In genomic region chr19:46000497-46001246, GRCh38 we compare ENCODE assay signal across 8 cellular contexts. TPM values are rescaled to one million over a fixed set of nuclear protein-coding genes. Genes with fewer than 3 reads are reported as not detected.
A peak's percentile ranks its signal among the peaks of the same experiment; 100 is the strongest.
DNase-seq lines count a peak whose midpoint lies in the region; FAIRE-seq and TF ChIP-seq lines count a peak whose summit lies in the region.

No MANE protein-coding gene starts in this region.

- peaks cover 29% of the 10 kb centered on the region for H3K36me3 Mint-ChIP-seq in dendritic cell treated with granulocyte-macrophage colony-stimulating factor and Interleukin-4, amounts not matched to agents 40 ng/mL and 50 ng/mL, for 4 days (ENCODE audit: low read depth)

- BruUV-seq in A673 (replicated peaks; lab: Mats Ljungman, UMichigan): no TSS peak

- H3K4me1 ChIP-seq in A673 (ENCODE audit: insufficient read depth, low read length, poor library complexity, severe bottlenecking) (peaks cover 12% of the 10 kb centered on the region), HUES64 (ENCODE audit: insufficient read depth, low read length) (peaks cover 5% of the 10 kb centered on the region; the same call in 1 of the 2 replicates)

- H3K9ac ChIP-seq in HUES64 (ENCODE audit: low read depth, low read length): no peak overlapping the region

- H3K27ac ChIP-seq in A673 (ENCODE audit: low read depth, low read length, poor library complexity, severe bottlenecking): no peak overlapping the region
- H3K27ac ChIP-seq in HUES64 (ENCODE audit: low read depth, low read length): no peak overlapping the region

- FAIRE-seq in H54 (lab: Jason Lieb, UNC): no peak

- H3K36me3 ChIP-seq in A673 (ENCODE audit: insufficient read depth, low read length, poor library complexity, severe bottlenecking): no peaks in the 10 kb centered on the region
- H3K36me3 ChIP-seq in HUES64 (ENCODE audit: insufficient read depth, low read length): peaks cover 14% of the 10 kb centered on the region; the same call in 1 of the 2 replicates

- no peaks in the 10 kb centered on the region for H3K9me3 Mint-ChIP-seq in dendritic cell treated with granulocyte-macrophage colony-stimulating factor and Interleukin-4, amounts not matched to agents 40 ng/mL and 50 ng/mL, for 4 days

- H3K27ac Mint-ChIP-seq in dendritic cell treated with granulocyte-macrophage colony-stimulating factor and Interleukin-4, amounts not matched to agents 40 ng/mL and 50 ng/mL, for 4 days: peak overlapping the region; percentile 4

- intact Hi-C loops in A673 (cut with micrococcal nuclease; ENCODE audit: unreplicated experiment): no loop called here
- intact Hi-C loops in dendritic cell treated with granulocyte-macrophage colony-stimulating factor and Interleukin-4, amounts not matched to agents 40 ng/mL and 50 ng/mL, for 4 days (cut with micrococcal nuclease): no loop called here

- H3K4me3 Mint-ChIP-seq in dendritic cell treated with granulocyte-macrophage colony-stimulating factor and Interleukin-4, amounts not matched to agents 40 ng/mL and 50 ng/mL, for 4 days: peak overlapping the region; percentile 0

- POLR2A ChIA-PET in A673 (lab: Charles Lee; ENCODE audit: low non-redundant PET): no interaction called here

- DNase-seq in A673 (ENCODE audit: low spot score) (peak; percentile 31), mucosa of gallbladder (ENCODE audit: low spot score) (peak; percentile 50), H54 (ENCODE audit: insufficient read length, low spot score) (no peak), NCI-H128 (lab: John Stamatoyannopoulos, UW; ENCODE audit: unreplicated experiment) (no peak)
- peak; percentile 66 to 67 for DNase-seq in activated CD4-positive, alpha-beta T cell treated with anti-CD3 and anti-CD28 coated beads, Interleukin-2, amount 50 U/mL, for 48 hours
- DNase-seq in stimulated activated naive CD4-positive, alpha-beta T cell treated with Interleukin-2 at 50 U/mL for 16 hours (lab: John Stamatoyannopoulos, UW): peak; percentile 71

- H3K27me3 ChIP-seq in A673 (replicated peaks; ENCODE audit: insufficient read depth, low read depth, low read length, poor library complexity): no peaks in the 10 kb centered on the region
- H3K27me3 ChIP-seq in HUES64 (ENCODE audit: insufficient read depth, low read length): no peaks in the 10 kb centered on the region

- peaks cover 20% of the 10 kb centered on the region for H3K4me1 Mint-ChIP-seq in dendritic cell treated with granulocyte-macrophage colony-stimulating factor and Interleukin-4, amounts not matched to agents 40 ng/mL and 50 ng/mL, for 4 days (ENCODE audit: low read depth)

- peaks cover 24% of the 10 kb centered on the region for H3K27me3 Mint-ChIP-seq in dendritic cell treated with granulocyte-macrophage colony-stimulating factor and Interleukin-4, amounts not matched to agents 40 ng/mL and 50 ng/mL, for 4 days

- no peak for TF ChIP-seq POLR2A in H54 (IDR thresholded peaks at IDR 0.05; ENCODE audit: low read depth, low read length)

- 5% methylated on average over 34 of the region's 34 CpGs for WGBS in HUES64

- CTCF ChIA-PET in A673 (lab: Charles Lee): no interaction called here

- TF ChIP-seq CTCF in A673 (conservative IDR thresholded peaks at IDR 0.05; ENCODE audit: low read depth, low read length): no peak

- H3K4me3 ChIP-seq in A673 (ENCODE audit: low read depth, low read length, poor library complexity, severe bottlenecking): no peak overlapping the region
- peak overlapping the region; percentile 71 for H3K4me3 ChIP-seq in HUES64 (ENCODE audit: low read length)

- H3K9me3 ChIP-seq in A673 (ENCODE audit: low read depth, low read length, poor library complexity, severe bottlenecking) (no peaks in the 10 kb centered on the region), HUES64 (ENCODE audit: insufficient read depth, low read depth, low read length) (no peaks in the 10 kb centered on the region)

RNA-seq across cellular contexts. Expression of gene CCDC61, which starts 5.4 kb away (rescaled TPM):
- 15.4 and 16.5 TPM in 2 replicates for total RNA-seq in A673 (2021)
- polyA plus RNA-seq in HUES64 (2013, experiment 1 of 2): 4.3 TPM
- 6.0 TPM for polyA plus RNA-seq in HUES64 (2013, experiment 2 of 2)
- total RNA-seq in mucosa of gallbladder: 24.1 TPM

RNA-seq across cellular contexts. Expression of gene PGLYRP1, which starts 22.2 kb away (rescaled TPM):
- not detected in 2 replicates for total RNA-seq in A673 (2021)
- polyA plus RNA-seq in HUES64 (2013, experiment 1 of 2): not detected
- polyA plus RNA-seq in HUES64 (2013, experiment 2 of 2): not detected
- total RNA-seq in mucosa of gallbladder: not detected

RNA-seq across cellular contexts. Expression of gene NOVA2, which starts 27.0 kb away (rescaled TPM):
- total RNA-seq in A673 (2021): not detected in 2 replicates
- polyA plus RNA-seq in HUES64 (2013, experiment 1 of 2): 5.9 TPM
- polyA plus RNA-seq in HUES64 (2013, experiment 2 of 2): 7.9 TPM
- total RNA-seq in mucosa of gallbladder: 3.1 TPM

RNA-seq across cellular contexts. Expression of gene IGFL4, which starts 40.1 kb away (rescaled TPM):
- not detected in 2 replicates for total RNA-seq in A673 (2021)
- not detected for polyA plus RNA-seq in HUES64 (2013, experiment 1 of 2)
- not detected for polyA plus RNA-seq in HUES64 (2013, experiment 2 of 2)
- total RNA-seq in mucosa of gallbladder: not detected

Comparison
In these comparisons a context has a peak if more than half of its experiments do, and no peak if none do; other contexts are left out.
1. DNase-seq: peak in A673 (single experiment), activated CD4-positive, alpha-beta T cell treated with anti-CD3 and anti-CD28 coated beads, Interleukin-2, amount 50 U/mL, for 48 hours (2 of 2), mucosa of gallbladder (single experiment) and stimulated activated naive CD4-positive, alpha-beta T cell treated with Interleukin-2 at 50 U/mL for 16 hours (single experiment); none in H54 (single experiment) and NCI-H128 (single experiment).